Comparison of ENCODE assay signal across 1 cellular context in the genomic region with DNA sequence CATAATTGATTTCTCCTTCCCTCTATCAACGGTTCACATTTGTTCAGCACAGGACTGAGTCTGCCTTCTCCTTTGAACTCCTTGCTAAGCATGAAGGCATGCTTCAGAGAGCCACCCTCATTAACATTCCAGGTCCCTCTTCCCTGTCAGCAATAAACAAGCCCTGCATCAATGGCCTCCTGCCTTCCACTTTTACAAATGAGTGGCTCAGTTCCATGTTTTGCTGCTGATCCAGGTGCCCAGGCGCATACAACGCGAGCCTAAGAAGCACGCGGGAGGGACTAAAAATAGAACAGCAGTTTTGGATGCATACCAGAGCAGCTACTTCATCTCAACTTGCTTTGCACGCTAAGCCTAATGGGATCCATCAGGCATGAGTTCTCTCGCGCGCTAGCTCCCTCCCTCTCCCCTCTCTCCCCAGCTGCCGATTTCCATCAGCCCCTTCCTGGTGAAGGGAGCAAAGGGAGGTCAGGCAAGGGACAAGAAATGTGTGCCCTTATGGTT.
TF ChIP-seq lines count a peak whose summit lies in the region.

No MANE protein-coding gene starts in this region.

TF ChIP-seq in HEK293, 187 proteins besides CTCF, POLR2A, EP300 and RAD21 (continued from another document):
- TF ChIP-seq, protein P1, sequence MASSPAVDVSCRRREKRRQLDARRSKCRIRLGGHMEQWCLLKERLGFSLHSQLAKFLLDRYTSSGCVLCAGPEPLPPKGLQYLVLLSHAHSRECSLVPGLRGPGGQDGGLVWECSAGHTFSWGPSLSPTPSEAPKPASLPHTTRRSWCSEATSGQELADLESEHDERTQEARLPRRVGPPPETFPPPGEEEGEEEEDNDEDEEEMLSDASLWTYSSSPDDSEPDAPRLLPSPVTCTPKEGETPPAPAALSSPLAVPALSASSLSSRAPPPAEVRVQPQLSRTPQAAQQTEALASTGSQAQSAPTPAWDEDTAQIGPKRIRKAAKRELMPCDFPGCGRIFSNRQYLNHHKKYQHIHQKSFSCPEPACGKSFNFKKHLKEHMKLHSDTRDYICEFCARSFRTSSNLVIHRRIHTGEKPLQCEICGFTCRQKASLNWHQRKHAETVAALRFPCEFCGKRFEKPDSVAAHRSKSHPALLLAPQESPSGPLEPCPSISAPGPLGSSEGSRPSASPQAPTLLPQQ (tag by site-specific recombination; IDR thresholded peaks at IDR 0.05), result peak; percentile 91
- TF ChIP-seq ZNF174 (tag by site-specific recombination; IDR thresholded peaks at IDR 0.05), result no peak
- TF ChIP-seq ZFHX2 (tag by site-specific recombination; conservative IDR thresholded peaks at IDR 0.05), result no peak
- no peak for TF ChIP-seq ZBTB7A (tag by site-specific recombination; IDR thresholded peaks at IDR 0.05; ENCODE audit: low read depth)
- peak; percentile 90 for TF ChIP-seq ZNF660 (tag by site-specific recombination; IDR thresholded peaks at IDR 0.05)
- TF ChIP-seq ZNF843 (tag by site-specific recombination; IDR thresholded peaks at IDR 0.05), result no peak; the same call in none of the 2 replicates
- TF ChIP-seq HOXD13 (CRISPR knock-in tag; IDR thresholded peaks at IDR 0.05; ENCODE audit: borderline replicate concordance), result no peak
- peak; percentile 73; the same call in 1 of the 2 replicates for TF ChIP-seq ZFP37 (tag by site-specific recombination; IDR thresholded peaks at IDR 0.05)
- TF ChIP-seq ZNF211 (tag by site-specific recombination; IDR thresholded peaks at IDR 0.05; ENCODE audit: low read depth), result no peak
- TF ChIP-seq KLF16 (tag by site-specific recombination; IDR thresholded peaks at IDR 0.05), result peak; percentile 57; the same call in 1 of the 2 replicates
- peak; percentile 96 for TF ChIP-seq ZSCAN30 (tag by site-specific recombination; IDR thresholded peaks at IDR 0.05)
- TF ChIP-seq ZNF560 (tag by site-specific recombination; IDR thresholded peaks at IDR 0.05; ENCODE audit: borderline replicate concordance), result no peak
- no peak for TF ChIP-seq ZNF549 (tag by site-specific recombination; IDR thresholded peaks at IDR 0.05)
- no peak for TF ChIP-seq ZNF530 (tag by site-specific recombination; IDR thresholded peaks at IDR 0.05; ENCODE audit: low read depth)
- peak; percentile 94 for TF ChIP-seq ZNF24 (tag by site-specific recombination; IDR thresholded peaks at IDR 0.05)
- TF ChIP-seq ZNF146 (tag by site-specific recombination; IDR thresholded peaks at IDR 0.05), result no peak
- TF ChIP-seq MEIS1 (CRISPR knock-in tag; IDR thresholded peaks at IDR 0.05; ENCODE audit: borderline replicate concordance), result no peak
- no peak for TF ChIP-seq ZNF311 (tag by site-specific recombination; IDR thresholded peaks at IDR 0.05; ENCODE audit: borderline replicate concordance)
- TF ChIP-seq TCF7L2 (IDR thresholded peaks at IDR 0.05; ENCODE audit: borderline replicate concordance, low read depth, low read length), result peak; percentile 70; the same call in 1 of the 2 replicates
- no peak for TF ChIP-seq ZNF670 (tag by site-specific recombination; IDR thresholded peaks at IDR 0.05; ENCODE audit: low read depth)
- TF ChIP-seq ZXDB (tag by site-specific recombination; IDR thresholded peaks at IDR 0.05), result peak; percentile 90
